Comparison of ENCODE assay signal across 11 cellular contexts in the genomic region with DNA sequence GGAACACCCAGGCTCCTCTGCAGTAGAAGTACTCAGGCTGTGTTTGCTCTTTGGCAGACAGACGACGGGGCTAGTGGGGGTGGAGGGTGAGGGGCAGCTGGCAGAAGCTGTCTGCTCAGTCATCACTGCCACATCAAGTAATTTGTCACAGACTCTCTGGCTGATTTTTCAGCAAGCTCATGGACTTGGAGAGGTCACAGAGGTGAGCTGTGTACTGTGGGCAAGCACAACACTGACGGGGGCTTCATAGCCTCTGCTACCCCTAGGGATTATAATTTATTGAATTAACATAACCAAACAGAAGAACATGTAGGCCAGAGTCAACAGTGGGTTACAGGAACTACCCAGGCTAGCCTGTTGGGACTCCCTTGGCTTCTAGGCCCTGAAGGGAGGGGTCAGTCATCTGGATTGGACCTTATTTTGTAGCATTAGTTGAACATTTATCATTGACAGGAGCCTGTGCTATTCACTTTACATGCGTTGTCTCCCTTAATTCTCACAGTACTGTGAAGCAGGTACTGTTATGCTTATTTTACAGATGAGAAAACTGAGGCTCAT. TPM values are rescaled to one million over a fixed set of nuclear protein-coding genes. Genes with fewer than 3 reads are reported as not detected.
A peak's percentile ranks its signal among the peaks of the same experiment; 100 is the strongest.
DNase-seq lines count a peak whose midpoint lies in the region; ATAC-seq and TF ChIP-seq lines count a peak whose summit lies in the region.
"Had no signal": no experiment of that assay in that cellular context is flagged by ENCODE, and none has a peak within 500 bp of the region (broad histone marks: within the 10 kb centered on the region; RNA-seq: fewer than 3 reads in every experiment).

No MANE protein-coding gene starts in this region.

- H3K4me3 Mint-ChIP-seq in stimulated activated naive CD8-positive, alpha-beta T cell treated with anti-CD3 and anti-CD28 coated beads, Interleukin-15, amount 100 ng/mL, for 72 hours = no peak overlapping the region
- H3K4me3 Mint-ChIP-seq in WTC11 = no peak overlapping the region
- H3K4me3 Mint-ChIP-seq in stimulated activated effector memory CD8-positive, alpha-beta T cell treated with anti-CD3 and anti-CD28 coated beads, Interleukin-12 subunit alpha, Interleukin-12 subunit beta, amount 100 ng/mL, for 72 hours = no peak overlapping the region
- H3K4me3 Mint-ChIP-seq: activated CD4-positive, alpha-beta T cell treated with anti-CD3 and anti-CD28 coated beads, Interleukin-2, amount 10 ng/mL, durations not matched to agents 7 days and 5 days; B cell had no signal

- CTCF ChIA-PET in WTC11 (lab: Charles Lee) = interaction anchor here (1.6 kb wide), 1 partner anchor 24 kb away, joined by 6 read pairs; no protein-coding TSS in a partner anchor

- peak; percentile 14 for ATAC-seq in stimulated activated naive CD8-positive, alpha-beta T cell treated with anti-CD3 and anti-CD28 coated beads, Interleukin-15, Interleukin-2, amounts not matched to agents 100 U/mL and 50 U/mL, for 24 hours
- ATAC-seq in stimulated activated naive CD8-positive, alpha-beta T cell treated with anti-CD3 and anti-CD28 coated beads, Interleukin-15, amount 100 ng/mL, for 72 hours = no peak
- ATAC-seq in WTC11 (no peak; the same call in 1 of the 2 replicates), aorta (ENCODE audit: low FRiP score) (peak; percentile 34)
- no peak for ATAC-seq in stimulated activated effector memory CD8-positive, alpha-beta T cell treated with anti-CD3 and anti-CD28 coated beads, Interleukin-12 subunit alpha, Interleukin-12 subunit beta, amount 100 ng/mL, for 72 hours

- no peak for TF ChIP-seq CTCF in WTC11 (IDR thresholded peaks at IDR 0.05)

- peaks cover 22% of the 10 kb centered on the region for H3K27me3 Mint-ChIP-seq in stimulated activated naive CD8-positive, alpha-beta T cell treated with anti-CD3 and anti-CD28 coated beads, Interleukin-15, amount 100 ng/mL, for 72 hours
- no peaks in the 10 kb centered on the region for H3K27me3 Mint-ChIP-seq in WTC11 (ENCODE audit: low read depth)

- peak overlapping the region; percentile 62 for H3K27ac ChIP-seq in mesodermal cell (ENCODE audit: low read depth, low read length, severe bottlenecking)
- no peak overlapping the region for H3K27ac ChIP-seq in aorta (ENCODE audit: low read depth in 1 of 2, low read length in 2 of 2)

- H3K4me3 ChIP-seq in mesodermal cell (ENCODE audit: extremely low read depth, insufficient read depth, low read length, poor library complexity, severe bottlenecking) (no peak overlapping the region), aorta (ENCODE audit: low read length in 2 of 2) (no peak overlapping the region)

- H3K9me3 ChIP-seq in mesodermal cell (ENCODE audit: control insufficient read depth, low read length) (peaks cover 3% of the 10 kb centered on the region), aorta (ENCODE audit: control insufficient read depth, low read length) (no peaks in the 10 kb centered on the region)

- POLR2A ChIA-PET in WTC11 (lab: Charles Lee) = no interaction called here

- H3K36me3 ChIP-seq in mesodermal cell (ENCODE audit: control insufficient read depth, insufficient read depth, low read length) (peaks cover 3% of the 10 kb centered on the region), aorta (ENCODE audit: control insufficient read depth in 1 of 2, insufficient read depth in 2 of 2, low read length in 1 of 2) (peaks cover 0 to 3% of the 10 kb centered on the region in 2 donors)

- H3K4me1 ChIP-seq in mesodermal cell (ENCODE audit: control insufficient read depth, insufficient read depth, low read length, poor library complexity, severe bottlenecking) (peaks cover 9% of the 10 kb centered on the region), aorta (ENCODE audit: control insufficient read depth in 1 of 2, insufficient read depth in 2 of 2, low read length in 2 of 2) (no peaks in the 10 kb centered on the region)

- intact Hi-C loops in aorta (cut with DNase I) = no loop called here
- intact Hi-C loops in posterior cingulate gyrus (cut with DNase I) = no loop called here

- peak overlapping the region in 1 of 2 donors; percentile 56 for H3K27ac Mint-ChIP-seq in stimulated activated naive CD8-positive, alpha-beta T cell treated with anti-CD3 and anti-CD28 coated beads, Interleukin-15, amount 100 ng/mL, for 72 hours
- peak overlapping the region; percentile 57; the same call in 1 of the 2 replicates for H3K27ac Mint-ChIP-seq in WTC11
- H3K27ac Mint-ChIP-seq in stimulated activated effector memory CD8-positive, alpha-beta T cell treated with anti-CD3 and anti-CD28 coated beads, Interleukin-12 subunit alpha, Interleukin-12 subunit beta, amount 100 ng/mL, for 72 hours = no peak overlapping the region
- H3K27ac Mint-ChIP-seq: activated CD4-positive, alpha-beta T cell treated with anti-CD3 and anti-CD28 coated beads, Interleukin-2, amount 10 ng/mL, durations not matched to agents 7 days and 5 days; B cell had no signal

- no peaks in the 10 kb centered on the region for H3K27me3 ChIP-seq in aorta (ENCODE audit: control insufficient read depth in 1 of 2, insufficient read depth in 2 of 2, low read length in 1 of 2)

- H3K9me3 Mint-ChIP-seq in stimulated activated naive CD8-positive, alpha-beta T cell treated with anti-CD3 and anti-CD28 coated beads, Interleukin-15, amount 100 ng/mL, for 72 hours = peaks cover 4 to 12% of the 10 kb centered on the region in 2 donors
- 0 out of 2 replicates have a peak, but pooled peaks cover 3% of the 10 kb centered on the region for H3K9me3 Mint-ChIP-seq in WTC11
- no peaks in the 10 kb centered on the region for H3K9me3 Mint-ChIP-seq in stimulated activated effector memory CD8-positive, alpha-beta T cell treated with anti-CD3 and anti-CD28 coated beads, Interleukin-12 subunit alpha, Interleukin-12 subunit beta, amount 100 ng/mL, for 72 hours
- H3K9me3 Mint-ChIP-seq: activated CD4-positive, alpha-beta T cell treated with anti-CD3 and anti-CD28 coated beads, Interleukin-2, amount 10 ng/mL, durations not matched to agents 7 days and 5 days had no signal

- no peaks in the 10 kb centered on the region for H3K4me1 Mint-ChIP-seq in stimulated activated naive CD8-positive, alpha-beta T cell treated with anti-CD3 and anti-CD28 coated beads, Interleukin-15, amount 100 ng/mL, for 72 hours
- peaks cover 3% of the 10 kb centered on the region; the same call in 1 of the 2 replicates for H3K4me1 Mint-ChIP-seq in WTC11
- no peaks in the 10 kb centered on the region for H3K4me1 Mint-ChIP-seq in stimulated activated effector memory CD8-positive, alpha-beta T cell treated with anti-CD3 and anti-CD28 coated beads, Interleukin-12 subunit alpha, Interleukin-12 subunit beta, amount 100 ng/mL, for 72 hours
- H3K4me1 Mint-ChIP-seq: activated CD4-positive, alpha-beta T cell treated with anti-CD3 and anti-CD28 coated beads, Interleukin-2, amount 10 ng/mL, durations not matched to agents 7 days and 5 days; B cell had no signal

- no peak for DNase-seq in stimulated activated naive CD8-positive, alpha-beta T cell treated with anti-CD3 and anti-CD28 coated beads, Interleukin-15, Interleukin-2, amounts not matched to agents 100 U/mL and 50 U/mL, for 24 hours
- no peak for DNase-seq in stimulated activated naive CD8-positive, alpha-beta T cell treated with anti-CD3 and anti-CD28 coated beads, Interleukin-15, amount 100 ng/mL, for 72 hours
- no peak for DNase-seq in WTC11 (ENCODE audit: low spot score)
- no peak for DNase-seq in aorta
- no peak for DNase-seq in posterior cingulate gyrus
- no peak for DNase-seq in T-helper 2 cell
- DNase-seq in stimulated activated effector memory CD8-positive, alpha-beta T cell treated with anti-CD3 and anti-CD28 coated beads, Interleukin-12 subunit alpha, Interleukin-12 subunit beta, amount 100 ng/mL, for 72 hours (ENCODE audit: low spot score in 2 of 2) = no peak
- DNase-seq: activated CD4-positive, alpha-beta T cell treated with anti-CD3 and anti-CD28 coated beads, Interleukin-2, amount 10 ng/mL, durations not matched to agents 7 days and 5 days; activated naive CD4-positive, alpha-beta T cell had no signal

- 30 to 67% methylated on average over 1 to 2 of the region's 4 CpGs for WGBS in mesodermal cell (ENCODE audit: insufficient coverage in 2 of 2), 2 experiments
- WGBS in aorta, 2 donors = 24 to 35% methylated on average over 4 of the region's 4 CpGs

- H3K36me3 Mint-ChIP-seq in WTC11 = no peaks in the 10 kb centered on the region
- no peaks in the 10 kb centered on the region for H3K36me3 Mint-ChIP-seq in stimulated activated effector memory CD8-positive, alpha-beta T cell treated with anti-CD3 and anti-CD28 coated beads, Interleukin-12 subunit alpha, Interleukin-12 subunit beta, amount 100 ng/mL, for 72 hours

TF ChIP-seq in WTC11, 78 proteins besides CTCF, POLR2A, EP300 and RAD21:
- TF ChIP-seq JUN (CRISPR knock-in tag; IDR thresholded peaks at IDR 0.05) (no peak), NR2C2 (CRISPR knock-in tag; IDR thresholded peaks at IDR 0.05) (no peak), ZBTB21 (CRISPR knock-in tag; IDR thresholded peaks at IDR 0.05; ENCODE audit: borderline replicate concordance) (no peak), ZNF263 (CRISPR knock-in tag; IDR thresholded peaks at IDR 0.05; ENCODE audit: low read depth) (no peak)
TF ChIP-seq in WTC11: peak in this region for 0.

RNA-seq across cellular contexts. Expression of gene KREMEN1, which starts 56.9 kb away (rescaled TPM):
- total RNA-seq in WTC11 (2021) (4.1 to 5.8 TPM (median 5.4 TPM) in 3 replicates), aorta (10 to 100 TPM; 13.4 to 19.1 TPM)
- polyA plus RNA-seq in mesodermal cell (2013, experiment 1 of 2) = 21.5 TPM
- polyA plus RNA-seq in mesodermal cell (2013, experiment 2 of 2) = 15.1 TPM
- polyA plus RNA-seq in aorta = 1 to 10 TPM; 1.9 to 3.6 TPM
- total RNA-seq: B cell had no signal

Comparison
In these comparisons a context has a peak if more than half of its experiments do, and no peak if none do; other contexts are left out.
1. ATAC-seq: peak in stimulated activated naive CD8-positive, alpha-beta T cell treated with anti-CD3 and anti-CD28 coated beads, Interleukin-15, Interleukin-2, amounts not matched to agents 100 U/mL and 50 U/mL, for 24 hours (single experiment) and aorta (single experiment); none in stimulated activated naive CD8-positive, alpha-beta T cell treated with anti-CD3 and anti-CD28 coated beads, Interleukin-15, amount 100 ng/mL, for 72 hours (single experiment), WTC11 (single experiment) and stimulated activated effector memory CD8-positive, alpha-beta T cell treated with anti-CD3 and anti-CD28 coated beads, Interleukin-12 subunit alpha, Interleukin-12 subunit beta, amount 100 ng/mL, for 72 hours (single experiment).